1 cellular context compared by ENCODE assay signal in genomic region chr11:44095506-44096359, GRCh38.
TF ChIP-seq lines count a peak whose summit lies in the region.

Gene EXT2 (plus strand): TSS chr11:44095678. CDS start chr11:44107713, 12,035 bp downstream.

TF ChIP-seq in HEK293, 187 proteins besides CTCF, POLR2A, EP300 and RAD21 (continued from another document):
- TF ChIP-seq ZNF18 (tag by site-specific recombination; IDR thresholded peaks at IDR 0.05) (no peak), SCRT1 (tag by site-specific recombination; IDR thresholded peaks at IDR 0.05; ENCODE audit: borderline replicate concordance) (no peak; the same call in 1 of the 2 replicates), FEZF1 (tag by site-specific recombination; IDR thresholded peaks at IDR 0.05) (no peak), OSR2 (tag by site-specific recombination; IDR thresholded peaks at IDR 0.05) (no peak), ZNF23 (tag by site-specific recombination; IDR thresholded peaks at IDR 0.05; ENCODE audit: borderline replicate concordance) (no peak), ATF2 (tag by site-specific recombination; IDR thresholded peaks at IDR 0.05; ENCODE audit: low read depth) (no peak), ZNF202 (tag by site-specific recombination; IDR thresholded peaks at IDR 0.05; ENCODE audit: borderline replicate concordance) (no peak), MZF1 (tag by site-specific recombination; IDR thresholded peaks at IDR 0.05; ENCODE audit: borderline replicate concordance) (no peak), ZNF341 (tag by site-specific recombination; IDR thresholded peaks at IDR 0.05; ENCODE audit: low read depth) (0 out of 2 replicates have a peak, but pooled peaks have one; percentile 29), ZBTB49 (tag by site-specific recombination; IDR thresholded peaks at IDR 0.05; ENCODE audit: low read depth) (no peak), ZNF530 (tag by site-specific recombination; IDR thresholded peaks at IDR 0.05; ENCODE audit: low read depth) (no peak), ZNF155 (tag by site-specific recombination; IDR thresholded peaks at IDR 0.05) (no peak)
TF ChIP-seq in HEK293: peak in this region for 18.
